1 cellular context compared by ENCODE assay signal in genomic region chr4:101960431-101960830, GRCh38.
TF ChIP-seq lines count a peak whose summit lies in the region.

No MANE protein-coding gene starts in this region.

TF ChIP-seq in HCT116, 20 proteins besides CTCF, POLR2A, EP300 and RAD21 (continued from another document):
- TF ChIP-seq MAX (IDR thresholded peaks at IDR 0.05), result no peak
- TF ChIP-seq CEBPB (IDR thresholded peaks at IDR 0.05; ENCODE audit: low read depth), result no peak
